Comparison of ENCODE assay signal across 20 cellular contexts in genomic region chr20:41364967-41365765, GRCh38. TPM values are rescaled to one million over a fixed set of nuclear protein-coding genes. Genes with fewer than 3 reads are reported as not detected.
DNase-seq lines count a peak whose midpoint lies in the region; ATAC-seq and TF ChIP-seq lines count a peak whose summit lies in the region.
"Had no signal": no experiment of that assay in that cellular context is flagged by ENCODE, and none has a peak within 500 bp of the region (broad histone marks: within the 10 kb centered on the region; RNA-seq: fewer than 3 reads in every experiment).

No MANE protein-coding gene starts in this region.

- no peaks in the 10 kb centered on the region for H3K9me3 ChIP-seq in thoracic aorta
- H3K9me3 ChIP-seq: A549, ascending aorta, colonic mucosa, neutrophil had no signal

- no peak overlapping the region for H3K27ac ChIP-seq in thoracic aorta
- H3K27ac ChIP-seq: ascending aorta, colonic mucosa, neutrophil had no signal

- no peak for ATAC-seq in activated naive CD8-positive, alpha-beta T cell treated with anti-CD3 and anti-CD28 coated beads, Interleukin-2, amount 10 ng/mL, durations not matched to agents 7 days and 5 days (ENCODE audit: low read depth)
- ATAC-seq in activated naive CD8-positive, alpha-beta T cell treated with anti-CD3 and anti-CD28 coated beads, Interleukin-2, amount 50 U/mL, for 24 hours: no peak
- ATAC-seq in thoracic aorta (ENCODE audit: insufficient number of reproducible peaks, low FRiP score, low read depth) (no peak), HG02981 (IDR thresholded peaks at IDR 0.05; ENCODE audit: unreplicated experiment) (no peak)
- ATAC-seq: activated CD4-positive, CD25-positive, alpha-beta regulatory T cell treated with anti-CD3 and anti-CD28 coated beads, Interleukin-2, amount 50 U/mL, for 24 hours had no signal

- intact Hi-C loops in activated T-helper 1 cell treated with anti-CD3 and anti-CD28 coated beads, Interleukin-12 subunit alpha, Interleukin-12 subunit beta, Interleukin-2, Interleukin-4 antibody, amounts not matched to agents 30 ng/mL and 10 ng/mL and 1 ng/mL, durations not matched to agents 14 hours and 24 hours and 36 hours (cut with micrococcal nuclease): no loop called here

- H3K4me3 ChIP-seq in thoracic aorta: peak overlapping the region; percentile 65

- TF ChIP-seq CTCF in nephron (IDR thresholded peaks at IDR 0.05; ENCODE audit: unreplicated experiment in 3 of 3): no peak
- TF ChIP-seq CTCF in thoracic aorta (IDR thresholded peaks at IDR 0.05): no peak
- TF ChIP-seq CTCF in GM13977 (IDR thresholded peaks at IDR 0.05; ENCODE audit: extremely low read depth, insufficient read depth, missing control alignments): no peak

- H3K9me3 Mint-ChIP-seq in activated naive CD8-positive, alpha-beta T cell treated with anti-CD3 and anti-CD28 coated beads, Interleukin-2, amount 10 ng/mL, durations not matched to agents 7 days and 5 days: no peaks in the 10 kb centered on the region
- H3K9me3 Mint-ChIP-seq in activated naive CD8-positive, alpha-beta T cell treated with anti-CD3 and anti-CD28 coated beads, Interleukin-2, amount 50 U/mL, for 24 hours: no peaks in the 10 kb centered on the region
- H3K9me3 Mint-ChIP-seq in activated T-helper 1 cell treated with anti-CD3 and anti-CD28 coated beads, Interleukin-12 subunit alpha, Interleukin-12 subunit beta, Interleukin-2, Interleukin-4 antibody, amounts not matched to agents 30 ng/mL and 10 ng/mL and 1 ng/mL, durations not matched to agents 14 hours and 24 hours and 36 hours: no peaks in the 10 kb centered on the region
- no peaks in the 10 kb centered on the region for H3K9me3 Mint-ChIP-seq in nephron
- H3K9me3 Mint-ChIP-seq: T-helper 1 cell treated with Interleukin-12 subunit alpha and Interleukin-12 subunit beta and Interleukin-4 antibody, amounts not matched to agents 30 μg/mL and 1 μg/mL, for 36 hours had no signal

- H3K4me1 Mint-ChIP-seq in activated naive CD8-positive, alpha-beta T cell treated with anti-CD3 and anti-CD28 coated beads, Interleukin-2, amount 10 ng/mL, durations not matched to agents 7 days and 5 days: no peaks in the 10 kb centered on the region
- peaks cover 5% of the 10 kb centered on the region for H3K4me1 Mint-ChIP-seq in activated naive CD8-positive, alpha-beta T cell treated with anti-CD3 and anti-CD28 coated beads, Interleukin-2, amount 50 U/mL, for 24 hours
- peaks cover 4% of the 10 kb centered on the region for H3K4me1 Mint-ChIP-seq in activated T-helper 1 cell treated with anti-CD3 and anti-CD28 coated beads, Interleukin-12 subunit alpha, Interleukin-12 subunit beta, Interleukin-2, Interleukin-4 antibody, amounts not matched to agents 30 ng/mL and 10 ng/mL and 1 ng/mL, durations not matched to agents 14 hours and 24 hours and 36 hours (ENCODE audit: low read depth)
- peaks cover 18% of the 10 kb centered on the region for H3K4me1 Mint-ChIP-seq in nephron

- peak overlapping the region; percentile 25 for H3K4me3 Mint-ChIP-seq in activated naive CD8-positive, alpha-beta T cell treated with anti-CD3 and anti-CD28 coated beads, Interleukin-2, amount 10 ng/mL, durations not matched to agents 7 days and 5 days
- no peak overlapping the region for H3K4me3 Mint-ChIP-seq in activated naive CD8-positive, alpha-beta T cell treated with anti-CD3 and anti-CD28 coated beads, Interleukin-2, amount 50 U/mL, for 24 hours
- H3K4me3 Mint-ChIP-seq in activated T-helper 1 cell treated with anti-CD3 and anti-CD28 coated beads, Interleukin-12 subunit alpha, Interleukin-12 subunit beta, Interleukin-2, Interleukin-4 antibody, amounts not matched to agents 30 ng/mL and 10 ng/mL and 1 ng/mL, durations not matched to agents 14 hours and 24 hours and 36 hours: peak overlapping the region; percentile 12
- H3K4me3 Mint-ChIP-seq in nephron: peak overlapping the region; percentile 69 to 75 (median 70)
- H3K4me3 Mint-ChIP-seq: CD4-positive, CD25-positive, alpha-beta regulatory T cell; T-helper 1 cell treated with Interleukin-12 subunit alpha and Interleukin-12 subunit beta and Interleukin-4 antibody, amounts not matched to agents 30 μg/mL and 1 μg/mL, for 36 hours had no signal

- H3K36me3 ChIP-seq in thoracic aorta: no peaks in the 10 kb centered on the region
- H3K36me3 ChIP-seq: ascending aorta, colonic mucosa, neutrophil had no signal

- H3K27me3 Mint-ChIP-seq in activated naive CD8-positive, alpha-beta T cell treated with anti-CD3 and anti-CD28 coated beads, Interleukin-2, amount 10 ng/mL, durations not matched to agents 7 days and 5 days: peaks cover 43% of the 10 kb centered on the region
- peaks cover 32% of the 10 kb centered on the region for H3K27me3 Mint-ChIP-seq in activated naive CD8-positive, alpha-beta T cell treated with anti-CD3 and anti-CD28 coated beads, Interleukin-2, amount 50 U/mL, for 24 hours
- peaks cover 39% of the 10 kb centered on the region for H3K27me3 Mint-ChIP-seq in activated T-helper 1 cell treated with anti-CD3 and anti-CD28 coated beads, Interleukin-12 subunit alpha, Interleukin-12 subunit beta, Interleukin-2, Interleukin-4 antibody, amounts not matched to agents 30 ng/mL and 10 ng/mL and 1 ng/mL, durations not matched to agents 14 hours and 24 hours and 36 hours (ENCODE audit: insufficient read depth)
- peaks cover 49% of the 10 kb centered on the region for H3K27me3 Mint-ChIP-seq in nephron (ENCODE audit: low read depth)

- in situ Hi-C loops in GM13977 (cut with MboI; ENCODE audit: low pct_unique_long_range_greater_than_20kb, low sequenced_read_pairs, unreplicated experiment): no loop called here

- H3K4me1 ChIP-seq in thoracic aorta (ENCODE audit: control insufficient read depth in 1 of 2, low read depth in 2 of 2): peaks cover 4 to 11% of the 10 kb centered on the region in 2 donors
- H3K4me1 ChIP-seq: colonic mucosa had no signal

- no peaks in the 10 kb centered on the region for H3K36me3 Mint-ChIP-seq in activated naive CD8-positive, alpha-beta T cell treated with anti-CD3 and anti-CD28 coated beads, Interleukin-2, amount 10 ng/mL, durations not matched to agents 7 days and 5 days
- no peaks in the 10 kb centered on the region for H3K36me3 Mint-ChIP-seq in activated naive CD8-positive, alpha-beta T cell treated with anti-CD3 and anti-CD28 coated beads, Interleukin-2, amount 50 U/mL, for 24 hours (ENCODE audit: low read depth)
- no peaks in the 10 kb centered on the region for H3K36me3 Mint-ChIP-seq in activated T-helper 1 cell treated with anti-CD3 and anti-CD28 coated beads, Interleukin-12 subunit alpha, Interleukin-12 subunit beta, Interleukin-2, Interleukin-4 antibody, amounts not matched to agents 30 ng/mL and 10 ng/mL and 1 ng/mL, durations not matched to agents 14 hours and 24 hours and 36 hours (ENCODE audit: low read depth)
- peaks cover 3% of the 10 kb centered on the region for H3K36me3 Mint-ChIP-seq in nephron (ENCODE audit: low read depth)
- H3K36me3 Mint-ChIP-seq: CD4-positive, CD25-positive, alpha-beta regulatory T cell had no signal

- H3K27ac Mint-ChIP-seq in activated naive CD8-positive, alpha-beta T cell treated with anti-CD3 and anti-CD28 coated beads, Interleukin-2, amount 10 ng/mL, durations not matched to agents 7 days and 5 days: no peak overlapping the region
- H3K27ac Mint-ChIP-seq in activated naive CD8-positive, alpha-beta T cell treated with anti-CD3 and anti-CD28 coated beads, Interleukin-2, amount 50 U/mL, for 24 hours: no peak overlapping the region
- H3K27ac Mint-ChIP-seq in activated T-helper 1 cell treated with anti-CD3 and anti-CD28 coated beads, Interleukin-12 subunit alpha, Interleukin-12 subunit beta, Interleukin-2, Interleukin-4 antibody, amounts not matched to agents 30 ng/mL and 10 ng/mL and 1 ng/mL, durations not matched to agents 14 hours and 24 hours and 36 hours: no peak overlapping the region
- H3K27ac Mint-ChIP-seq in nephron: peak overlapping the region in 1 of 3 experiments; percentile 32
- H3K27ac Mint-ChIP-seq: CD4-positive, CD25-positive, alpha-beta regulatory T cell; T-helper 1 cell treated with Interleukin-12 subunit alpha and Interleukin-12 subunit beta and Interleukin-4 antibody, amounts not matched to agents 30 μg/mL and 1 μg/mL, for 36 hours had no signal

- no peaks in the 10 kb centered on the region for H3K27me3 ChIP-seq in thoracic aorta (replicated peaks; ENCODE audit: insufficient read depth)

- no peak for DNase-seq in activated naive CD8-positive, alpha-beta T cell treated with anti-CD3 and anti-CD28 coated beads, Interleukin-2, amount 10 ng/mL, durations not matched to agents 7 days and 5 days
- no peak for DNase-seq in activated naive CD8-positive, alpha-beta T cell treated with anti-CD3 and anti-CD28 coated beads, Interleukin-2, amount 50 U/mL, for 24 hours
- no peak for DNase-seq in activated T-helper 1 cell treated with anti-CD3 and anti-CD28 coated beads, Interleukin-12 subunit alpha, Interleukin-12 subunit beta, Interleukin-2, Interleukin-4 antibody, amounts not matched to agents 30 ng/mL and 10 ng/mL and 1 ng/mL, durations not matched to agents 14 hours and 24 hours and 36 hours (ENCODE audit: low spot score)
- DNase-seq in thoracic aorta (ENCODE audit: low spot score) (no peak), DMS53 treated with DMSO at 0.1 percent for 48 hours (lab: John Stamatoyannopoulos, UW; ENCODE audit: unreplicated experiment) (no peak), GM13977 (ENCODE audit: low spot score) (no peak)
- DNase-seq: activated effector memory CD4-positive, alpha-beta T cell treated with anti-CD3 and anti-CD28 coated beads, Interleukin-2, amount 50 U/mL, for 16 hours; CD4-positive, CD25-positive, alpha-beta regulatory T cell; colonic mucosa; NCI-H345; NK-92 treated with Interleukin-12 subunit alpha and Interleukin-12 subunit beta, amount 100 ng/mL, for 24 hours; Right ventricle myocardium superior; trophoblast cell had no signal

- POLR2A ChIA-PET in activated naive CD8-positive, alpha-beta T cell treated with anti-CD3 and anti-CD28 coated beads, Interleukin-2, amount 10 ng/mL, durations not matched to agents 7 days and 5 days (lab: Charles Lee): no interaction called here

RNA-seq across cellular contexts. Expression of gene EMILIN3, which starts 1.5 kb away (rescaled TPM):
- not detected for total RNA-seq in activated naive CD8-positive, alpha-beta T cell treated with anti-CD3 and anti-CD28 coated beads, Interleukin-2, amount 10 ng/mL, durations not matched to agents 7 days and 5 days
- total RNA-seq in activated T-helper 1 cell treated with anti-CD3 and anti-CD28 coated beads, Interleukin-12 subunit alpha, Interleukin-12 subunit beta, Interleukin-2, Interleukin-4 antibody, amounts not matched to agents 30 ng/mL and 10 ng/mL and 1 ng/mL, durations not matched to agents 14 hours and 24 hours and 36 hours: 0.65 and 0.69 TPM in 2 replicates
- under 1 TPM; 0.14 to 0.27 TPM for total RNA-seq in thoracic aorta
- total RNA-seq: CD4-positive, CD25-positive, alpha-beta regulatory T cell had no signal

RNA-seq across cellular contexts. Expression of gene LPIN3, which starts 24.5 kb away (rescaled TPM):
- total RNA-seq in activated naive CD8-positive, alpha-beta T cell treated with anti-CD3 and anti-CD28 coated beads, Interleukin-2, amount 10 ng/mL, durations not matched to agents 7 days and 5 days: 1 to 10 TPM; 2.2 to 2.5 TPM
- total RNA-seq in activated T-helper 1 cell treated with anti-CD3 and anti-CD28 coated beads, Interleukin-12 subunit alpha, Interleukin-12 subunit beta, Interleukin-2, Interleukin-4 antibody, amounts not matched to agents 30 ng/mL and 10 ng/mL and 1 ng/mL, durations not matched to agents 14 hours and 24 hours and 36 hours: 1.1 and 1.4 TPM in 2 replicates
- 10 to 100 TPM; 28.7 to 29.6 TPM for total RNA-seq in thoracic aorta

RNA-seq across cellular contexts. Expression of gene ZHX3, which starts 47.6 kb away (rescaled TPM):
- 10 to 100 TPM; 12.3 to 17.1 TPM for total RNA-seq in activated naive CD8-positive, alpha-beta T cell treated with anti-CD3 and anti-CD28 coated beads, Interleukin-2, amount 10 ng/mL, durations not matched to agents 7 days and 5 days
- 9.5 and 11.9 TPM in 2 replicates for total RNA-seq in activated T-helper 1 cell treated with anti-CD3 and anti-CD28 coated beads, Interleukin-12 subunit alpha, Interleukin-12 subunit beta, Interleukin-2, Interleukin-4 antibody, amounts not matched to agents 30 ng/mL and 10 ng/mL and 1 ng/mL, durations not matched to agents 14 hours and 24 hours and 36 hours
- total RNA-seq in thoracic aorta: 10 to 100 TPM; 60.8 to 74.9 TPM

Comparison
In these comparisons a context has a peak if more than half of its experiments do, and no peak if none do; other contexts are left out.
1. RNA of gene LPIN3, which starts 24.5 kb away (total RNA-seq): 28.7 to 29.6 TPM in thoracic aorta; 2.2 to 2.5 TPM in activated naive CD8-positive, alpha-beta T cell treated with anti-CD3 and anti-CD28 coated beads, Interleukin-2, amount 10 ng/mL, durations not matched to agents 7 days and 5 days and 1.1 to 1.4 TPM in activated T-helper 1 cell treated with anti-CD3 and anti-CD28 coated beads, Interleukin-12 subunit alpha, Interleukin-12 subunit beta, Interleukin-2, Interleukin-4 antibody, amounts not matched to agents 30 ng/mL and 10 ng/mL and 1 ng/mL, durations not matched to agents 14 hours and 24 hours and 36 hours; every median in the first group is over 4 times any median in the second.